Comparison of ENCODE assay signal across 1 cellular context in the genomic region with DNA sequence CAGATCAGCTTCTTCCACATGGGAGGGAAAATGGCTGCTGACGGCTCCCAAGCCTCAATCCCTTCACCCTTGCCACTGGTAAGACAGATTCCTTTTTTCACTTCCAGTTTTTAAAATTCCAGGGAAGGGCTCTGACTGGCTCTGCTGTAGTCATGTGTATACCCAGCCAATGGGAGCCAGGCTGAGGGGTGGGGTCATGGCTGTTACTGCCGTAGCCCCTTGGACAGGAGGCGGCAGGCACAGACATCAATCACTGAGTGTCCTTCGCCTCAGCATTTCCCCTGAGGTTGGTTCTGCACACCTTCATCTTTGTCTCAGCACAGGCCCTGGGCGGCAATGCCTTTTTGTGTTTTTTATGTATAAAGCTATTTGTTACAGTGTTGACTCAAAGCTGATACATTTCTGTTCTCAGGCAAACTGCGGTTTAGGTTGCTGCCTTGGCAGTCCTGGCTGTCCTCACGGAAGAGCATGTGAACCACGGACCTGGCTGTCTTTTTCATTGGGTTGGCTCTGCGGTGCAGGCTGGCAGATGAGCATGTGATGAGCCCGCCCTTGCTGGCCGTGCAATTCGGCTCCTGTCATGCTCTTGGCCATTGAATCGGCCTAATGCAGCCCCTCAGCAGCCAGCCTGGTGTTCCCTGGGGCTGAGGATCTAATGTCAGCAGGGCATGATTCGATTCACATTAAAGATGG.
TF ChIP-seq lines count a peak whose summit lies in the region.

No MANE protein-coding gene starts in this region.

TF ChIP-seq in GM23338, 12 proteins besides CTCF, POLR2A, EP300 and RAD21 (continued from another document):
- TF ChIP-seq, protein P1, sequence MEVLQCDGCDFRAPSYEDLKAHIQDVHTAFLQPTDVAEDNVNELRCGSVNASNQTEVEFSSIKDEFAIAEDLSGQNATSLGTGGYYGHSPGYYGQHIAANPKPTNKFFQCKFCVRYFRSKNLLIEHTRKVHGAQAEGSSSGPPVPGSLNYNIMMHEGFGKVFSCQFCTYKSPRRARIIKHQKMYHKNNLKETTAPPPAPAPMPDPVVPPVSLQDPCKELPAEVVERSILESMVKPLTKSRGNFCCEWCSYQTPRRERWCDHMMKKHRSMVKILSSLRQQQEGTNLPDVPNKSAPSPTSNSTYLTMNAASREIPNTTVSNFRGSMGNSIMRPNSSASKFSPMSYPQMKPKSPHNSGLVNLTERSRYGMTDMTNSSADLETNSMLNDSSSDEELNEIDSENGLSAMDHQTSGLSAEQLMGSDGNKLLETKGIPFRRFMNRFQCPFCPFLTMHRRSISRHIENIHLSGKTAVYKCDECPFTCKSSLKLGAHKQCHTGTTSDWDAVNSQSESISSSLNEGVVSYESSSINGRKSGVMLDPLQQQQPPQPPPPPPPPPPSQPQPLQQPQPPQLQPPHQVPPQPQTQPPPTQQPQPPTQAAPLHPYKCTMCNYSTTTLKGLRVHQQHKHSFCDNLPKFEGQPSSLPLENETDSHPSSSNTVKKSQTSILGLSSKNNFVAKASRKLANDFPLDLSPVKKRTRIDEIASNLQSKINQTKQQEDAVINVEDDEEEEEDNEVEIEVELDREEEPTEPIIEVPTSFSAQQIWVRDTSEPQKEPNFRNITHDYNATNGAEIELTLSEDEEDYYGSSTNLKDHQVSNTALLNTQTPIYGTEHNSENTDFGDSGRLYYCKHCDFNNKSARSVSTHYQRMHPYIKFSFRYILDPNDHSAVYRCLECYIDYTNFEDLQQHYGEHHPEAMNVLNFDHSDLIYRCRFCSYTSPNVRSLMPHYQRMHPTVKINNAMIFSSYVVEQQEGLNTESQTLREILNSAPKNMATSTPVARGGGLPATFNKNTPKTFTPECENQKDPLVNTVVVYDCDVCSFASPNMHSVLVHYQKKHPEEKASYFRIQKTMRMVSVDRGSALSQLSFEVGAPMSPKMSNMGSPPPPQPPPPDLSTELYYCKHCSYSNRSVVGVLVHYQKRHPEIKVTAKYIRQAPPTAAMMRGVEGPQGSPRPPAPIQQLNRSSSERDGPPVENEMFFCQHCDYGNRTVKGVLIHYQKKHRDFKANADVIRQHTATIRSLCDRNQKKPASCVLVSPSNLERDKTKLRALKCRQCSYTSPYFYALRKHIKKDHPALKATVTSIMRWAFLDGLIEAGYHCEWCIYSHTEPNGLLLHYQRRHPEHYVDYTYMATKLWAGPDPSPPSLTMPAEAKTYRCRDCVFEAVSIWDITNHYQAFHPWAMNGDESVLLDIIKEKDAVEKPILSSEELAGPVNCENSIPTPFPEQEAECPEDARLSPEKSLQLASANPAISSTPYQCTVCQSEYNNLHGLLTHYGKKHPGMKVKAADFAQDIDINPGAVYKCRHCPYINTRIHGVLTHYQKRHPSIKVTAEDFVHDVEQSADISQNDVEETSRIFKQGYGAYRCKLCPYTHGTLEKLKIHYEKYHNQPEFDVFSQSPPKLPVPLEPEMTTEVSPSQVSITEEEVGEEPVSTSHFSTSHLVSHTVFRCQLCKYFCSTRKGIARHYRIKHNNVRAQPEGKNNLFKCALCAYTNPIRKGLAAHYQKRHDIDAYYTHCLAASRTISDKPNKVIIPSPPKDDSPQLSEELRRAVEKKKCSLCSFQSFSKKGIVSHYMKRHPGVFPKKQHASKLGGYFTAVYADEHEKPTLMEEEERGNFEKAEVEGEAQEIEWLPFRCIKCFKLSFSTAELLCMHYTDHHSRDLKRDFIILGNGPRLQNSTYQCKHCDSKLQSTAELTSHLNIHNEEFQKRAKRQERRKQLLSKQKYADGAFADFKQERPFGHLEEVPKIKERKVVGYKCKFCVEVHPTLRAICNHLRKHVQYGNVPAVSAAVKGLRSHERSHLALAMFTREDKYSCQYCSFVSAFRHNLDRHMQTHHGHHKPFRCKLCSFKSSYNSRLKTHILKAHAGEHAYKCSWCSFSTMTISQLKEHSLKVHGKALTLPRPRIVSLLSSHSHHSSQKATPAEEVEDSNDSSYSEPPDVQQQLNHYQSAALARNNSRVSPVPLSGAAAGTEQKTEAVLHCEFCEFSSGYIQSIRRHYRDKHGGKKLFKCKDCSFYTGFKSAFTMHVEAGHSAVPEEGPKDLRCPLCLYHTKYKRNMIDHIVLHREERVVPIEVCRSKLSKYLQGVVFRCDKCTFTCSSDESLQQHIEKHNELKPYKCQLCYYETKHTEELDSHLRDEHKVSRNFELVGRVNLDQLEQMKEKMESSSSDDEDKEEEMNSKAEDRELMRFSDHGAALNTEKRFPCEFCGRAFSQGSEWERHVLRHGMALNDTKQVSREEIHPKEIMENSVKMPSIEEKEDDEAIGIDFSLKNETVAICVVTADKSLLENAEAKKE (CRISPR knock-in tag; IDR thresholded peaks at IDR 0.05), result no peak
- TF ChIP-seq JUNB (IDR thresholded peaks at IDR 0.05; ENCODE audit: unreplicated experiment), result no peak
- TF ChIP-seq REST (IDR thresholded peaks at IDR 0.05; ENCODE audit: unreplicated experiment), result no peak
- TF ChIP-seq ZNF114 (CRISPR knock-in tag; IDR thresholded peaks at IDR 0.05), result no peak
- no peak for TF ChIP-seq POLR2AphosphoS5 (IDR thresholded peaks at IDR 0.05; ENCODE audit: low read depth)
- no peak for TF ChIP-seq EZH2 (IDR thresholded peaks at IDR 0.05; ENCODE audit: low read depth, unreplicated experiment)
- TF ChIP-seq ZNF331 (CRISPR knock-in tag; IDR thresholded peaks at IDR 0.05; ENCODE audit: low read depth), result no peak
- TF ChIP-seq NANOG (IDR thresholded peaks at IDR 0.05; ENCODE audit: borderline replicate concordance), result no peak
